18 cellular contexts compared by ENCODE assay signal in genomic region chr10:5453749-5454489, GRCh38. TPM values are rescaled to one million over a fixed set of nuclear protein-coding genes. Genes with fewer than 3 reads are reported as not detected.
"Had no signal": no experiment of that assay in that cellular context is flagged by ENCODE, and none has a peak within 500 bp of the region (broad histone marks: within the 10 kb centered on the region; RNA-seq: fewer than 3 reads in every experiment).

No MANE protein-coding gene starts in this region.

- H3K4me3 ChIP-seq: esophagus squamous epithelium, psoas muscle, vagina had no signal

- H3K36me3 Mint-ChIP-seq: natural killer cell had no signal

- H3K9me3 Mint-ChIP-seq: activated naive CD8-positive, alpha-beta T cell treated with anti-CD3 and anti-CD28 coated beads for 36 hours; activated T-cell treated with anti-CD3 and anti-CD28 coated beads, Interleukin-2, amount 50 U/mL, for 24 hours; immature natural killer cell; natural killer cell had no signal

- DNase-seq: activated effector memory CD4-positive, alpha-beta T cell treated with anti-CD3 and anti-CD28 coated beads, Interleukin-2, amount 50 U/mL, for 16 hours; activated naive CD8-positive, alpha-beta T cell treated with anti-CD3 and anti-CD28 coated beads for 36 hours; activated T-cell treated with anti-CD3 and anti-CD28 coated beads, Interleukin-2, amount 50 U/mL, for 24 hours; anterior cingulate cortex; esophagus squamous epithelium; foreskin fibroblast; immature natural killer cell; left cardiac atrium; natural killer cell; psoas muscle; stimulated activated CD4-positive, alpha-beta T cell treated with anti-CD3 and anti-CD28 coated beads, Interleukin-2, amount 100 ng/mL, for 48 hours; stimulated activated CD8-positive, alpha-beta memory T cell treated with anti-CD3 and anti-CD28 coated beads, Interleukin-4, amount 100 ng/mL, for 48 hours; stimulated activated naive CD8-positive, alpha-beta T cell treated with anti-CD3 and anti-CD28 coated beads, Interleukin-15, Interleukin-2, amounts not matched to agents 100 U/mL and 50 U/mL, for 24 hours had no signal

- H3K4me1 Mint-ChIP-seq: natural killer cell had no signal

- FAIRE-seq: endometrium had no signal

- H3K27ac ChIP-seq: psoas muscle, vagina had no signal

- H3K27me3 ChIP-seq: esophagus squamous epithelium, vagina had no signal

- H3K9me3 ChIP-seq: esophagus squamous epithelium, psoas muscle, vagina had no signal

- H3K27ac Mint-ChIP-seq: activated naive CD8-positive, alpha-beta T cell treated with anti-CD3 and anti-CD28 coated beads for 36 hours; activated T-cell treated with anti-CD3 and anti-CD28 coated beads, Interleukin-2, amount 50 U/mL, for 24 hours; immature natural killer cell; natural killer cell had no signal

- H3K4me3 Mint-ChIP-seq: activated naive CD8-positive, alpha-beta T cell treated with anti-CD3 and anti-CD28 coated beads for 36 hours; activated T-cell treated with anti-CD3 and anti-CD28 coated beads, Interleukin-2, amount 50 U/mL, for 24 hours; immature natural killer cell; natural killer cell had no signal

- H3K27me3 Mint-ChIP-seq: activated naive CD8-positive, alpha-beta T cell treated with anti-CD3 and anti-CD28 coated beads for 36 hours; activated T-cell treated with anti-CD3 and anti-CD28 coated beads, Interleukin-2, amount 50 U/mL, for 24 hours had no signal

- ATAC-seq: left cardiac atrium; natural killer cell; psoas muscle; stimulated activated naive CD8-positive, alpha-beta T cell treated with anti-CD3 and anti-CD28 coated beads, Interleukin-15, Interleukin-2, amounts not matched to agents 100 U/mL and 50 U/mL, for 24 hours had no signal

RNA-seq across cellular contexts. Expression of gene CALML5, which starts 45.5 kb away (rescaled TPM):
- total RNA-seq: activated naive CD8-positive, alpha-beta T cell treated with anti-CD3 and anti-CD28 coated beads for 36 hours; left cardiac atrium; lung microvascular endothelial cell; mononuclear cell; natural killer cell; omental fat pad; psoas muscle had no signal

RNA-seq across cellular contexts. Expression of gene TUBAL3, which starts 49.3 kb away (rescaled TPM):
- total RNA-seq: activated naive CD8-positive, alpha-beta T cell treated with anti-CD3 and anti-CD28 coated beads for 36 hours; lung microvascular endothelial cell; mononuclear cell; natural killer cell; omental fat pad; vagina had no signal
